ENCODE assay signal across 1 cellular context in genomic region chr3:122389892-122390291, GRCh38.
A peak's percentile ranks its signal among the peaks of the same experiment; 100 is the strongest.
TF ChIP-seq lines count a peak whose summit lies in the region.

No MANE protein-coding gene starts in this region.

TF ChIP-seq in liver, 16 proteins besides CTCF, POLR2A, EP300 and RAD21:
- TF ChIP-seq HNF4G (IDR thresholded peaks at IDR 0.05) (peak; percentile 79), NR2F2 (IDR thresholded peaks at IDR 0.05) (no peak), HNF4A (conservative IDR thresholded peaks at IDR 0.05) (peak; percentile 93 to 94), RXRA (IDR thresholded peaks at IDR 0.05) (peak in 1 of 2 donors; percentile 30), ZBTB33 (IDR thresholded peaks at IDR 0.05) (peak; percentile 32), JUND (IDR thresholded peaks at IDR 0.05) (peak in 1 of 2 donors; percentile 33), GABPA (IDR thresholded peaks at IDR 0.05 in 1 of 2, conservative IDR thresholded peaks at IDR 0.05 in 1 of 2) (no peak), FOXA1 (IDR thresholded peaks at IDR 0.05) (no peak)
